1 cellular context compared by ENCODE assay signal in the genomic region with DNA sequence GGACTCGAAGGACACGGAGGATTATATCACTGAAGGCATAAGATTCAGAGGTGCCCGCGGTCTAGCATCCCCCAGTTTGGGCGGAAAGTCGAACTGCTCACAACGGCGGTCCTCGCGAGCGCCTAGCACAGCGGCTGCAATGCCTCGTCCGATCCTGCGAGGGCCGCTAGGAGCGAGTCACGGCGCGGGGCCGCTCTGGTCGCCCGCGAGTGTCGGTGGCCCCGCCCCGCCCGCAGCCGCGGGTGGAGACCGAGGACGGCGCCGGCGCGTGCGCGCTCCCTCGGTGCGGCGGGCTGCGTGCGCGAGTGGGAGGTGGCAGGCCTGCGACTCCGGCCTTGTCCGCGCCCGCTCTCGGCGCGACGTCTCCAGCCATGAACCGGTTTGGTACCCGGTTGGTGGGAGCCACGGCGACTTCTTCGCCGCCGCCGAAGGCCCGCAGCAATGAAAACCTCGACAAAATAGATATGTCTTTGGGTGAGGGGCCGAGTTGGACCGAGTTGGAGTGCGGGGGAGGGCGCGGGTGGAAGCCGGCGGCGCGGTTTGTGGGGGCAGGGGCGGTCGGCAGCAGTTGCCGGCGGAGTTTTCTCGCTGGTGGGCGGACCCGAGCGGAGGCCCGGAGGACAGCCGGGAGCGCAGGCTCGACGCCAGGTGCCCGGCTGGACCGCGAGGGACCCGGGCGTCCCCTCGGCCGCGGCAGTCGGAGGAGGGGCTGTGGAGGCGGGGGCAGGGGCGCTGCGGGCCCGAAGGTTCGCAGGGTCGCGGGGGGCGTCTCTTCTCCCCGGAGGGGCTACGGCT.
A peak's percentile ranks its signal among the peaks of the same experiment; 100 is the strongest.
TF ChIP-seq lines count a peak whose summit lies in the region.

A gene with protein sequence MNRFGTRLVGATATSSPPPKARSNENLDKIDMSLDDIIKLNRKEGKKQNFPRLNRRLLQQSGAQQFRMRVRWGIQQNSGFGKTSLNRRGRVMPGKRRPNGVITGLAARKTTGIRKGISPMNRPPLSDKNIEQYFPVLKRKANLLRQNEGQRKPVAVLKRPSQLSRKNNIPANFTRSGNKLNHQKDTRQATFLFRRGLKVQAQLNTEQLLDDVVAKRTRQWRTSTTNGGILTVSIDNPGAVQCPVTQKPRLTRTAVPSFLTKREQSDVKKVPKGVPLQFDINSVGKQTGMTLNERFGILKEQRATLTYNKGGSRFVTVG (plus strand): TSS at position 283 of the 795 bp plus-strand sequence. CDS start 89 bp downstream, at position 372.

TF ChIP-seq in K562, 482 proteins besides CTCF, POLR2A, EP300 and RAD21 (continued from another document and continues in another):
- TF ChIP-seq, protein P1, sequence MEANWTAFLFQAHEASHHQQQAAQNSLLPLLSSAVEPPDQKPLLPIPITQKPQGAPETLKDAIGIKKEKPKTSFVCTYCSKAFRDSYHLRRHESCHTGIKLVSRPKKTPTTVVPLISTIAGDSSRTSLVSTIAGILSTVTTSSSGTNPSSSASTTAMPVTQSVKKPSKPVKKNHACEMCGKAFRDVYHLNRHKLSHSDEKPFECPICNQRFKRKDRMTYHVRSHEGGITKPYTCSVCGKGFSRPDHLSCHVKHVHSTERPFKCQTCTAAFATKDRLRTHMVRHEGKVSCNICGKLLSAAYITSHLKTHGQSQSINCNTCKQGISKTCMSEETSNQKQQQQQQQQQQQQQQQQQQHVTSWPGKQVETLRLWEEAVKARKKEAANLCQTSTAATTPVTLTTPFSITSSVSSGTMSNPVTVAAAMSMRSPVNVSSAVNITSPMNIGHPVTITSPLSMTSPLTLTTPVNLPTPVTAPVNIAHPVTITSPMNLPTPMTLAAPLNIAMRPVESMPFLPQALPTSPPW (CRISPR knock-in tag; IDR thresholded peaks at IDR 0.05): peak; percentile 91
- TF ChIP-seq, protein P2, sequence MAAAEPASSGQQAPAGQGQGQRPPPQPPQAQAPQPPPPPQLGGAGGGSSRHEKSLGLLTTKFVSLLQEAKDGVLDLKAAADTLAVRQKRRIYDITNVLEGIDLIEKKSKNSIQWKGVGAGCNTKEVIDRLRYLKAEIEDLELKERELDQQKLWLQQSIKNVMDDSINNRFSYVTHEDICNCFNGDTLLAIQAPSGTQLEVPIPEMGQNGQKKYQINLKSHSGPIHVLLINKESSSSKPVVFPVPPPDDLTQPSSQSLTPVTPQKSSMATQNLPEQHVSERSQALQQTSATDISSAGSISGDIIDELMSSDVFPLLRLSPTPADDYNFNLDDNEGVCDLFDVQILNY (CRISPR knock-in tag; IDR thresholded peaks at IDR 0.05): no peak
- TF ChIP-seq HDAC3 (IDR thresholded peaks at IDR 0.05; ENCODE audit: borderline replicate concordance, partially characterized antibody) (no peak), ADNP (tag; IDR thresholded peaks at IDR 0.05) (no peak), HNRNPK (IDR thresholded peaks at IDR 0.05; ENCODE audit: low read depth, low read length, poor library complexity, severe bottlenecking) (no peak), ATF1 (CRISPR knock-in tag; IDR thresholded peaks at IDR 0.05) (no peak), ATF1 (tag; IDR thresholded peaks at IDR 0.05) (peak; percentile 76; the same call in 1 of the 2 replicates), SAFB2 (IDR thresholded peaks at IDR 0.05; ENCODE audit: borderline replicate concordance, low read depth, low read length, severe bottlenecking) (no peak), ZNF778 (CRISPR knock-in tag; IDR thresholded peaks at IDR 0.05) (no peak), MCM5 (IDR thresholded peaks at IDR 0.05; ENCODE audit: low read depth) (no peak), KLF16 (IDR thresholded peaks at IDR 0.05) (peak; percentile 33; the same call in 1 of the 2 replicates), ZNF431 (CRISPR knock-in tag; IDR thresholded peaks at IDR 0.05) (no peak), NEUROD1 (IDR thresholded peaks at IDR 0.05; ENCODE audit: borderline replicate concordance, low read depth, low read length, partially characterized antibody) (peak; percentile 3), RFX1 (IDR thresholded peaks at IDR 0.05) (no peak), COPS2 (conservative IDR thresholded peaks at IDR 0.05) (no peak), MEF2A (IDR thresholded peaks at IDR 0.05; ENCODE audit: control insufficient read depth, low read depth, low read length) (no peak), ZNF75A (CRISPR knock-in tag; IDR thresholded peaks at IDR 0.05) (no peak), MTF1 (CRISPR knock-in tag; IDR thresholded peaks at IDR 0.05; ENCODE audit: borderline replicate concordance) (no peak), RBFOX2 (IDR thresholded peaks at IDR 0.05; ENCODE audit: low read depth, low read length) (peak; percentile 90), POLR2AphosphoS2 (IDR thresholded peaks at IDR 0.05; ENCODE audit: low read length) (no peak), ZFPM2 (CRISPR knock-in tag; IDR thresholded peaks at IDR 0.05) (no peak), NR2C2 (CRISPR knock-in tag; IDR thresholded peaks at IDR 0.05) (0 out of 2 replicates have a peak, but pooled peaks have one; percentile 32), NR2C2 (tag; IDR thresholded peaks at IDR 0.05) (peak; percentile 19; the same call in 1 of the 2 replicates), RBM15 (IDR thresholded peaks at IDR 0.05; ENCODE audit: insufficient read depth, low read length) (no peak), KLF1 (tag; IDR thresholded peaks at IDR 0.05) (peak; percentile 81), NFYB (IDR thresholded peaks at IDR 0.05; ENCODE audit: extremely low read depth, insufficient read length) (no peak), LARP7 (IDR thresholded peaks at IDR 0.05) (no peak), PCBP2 (IDR thresholded peaks at IDR 0.05; ENCODE audit: low read depth, low read length, poor library complexity, severe bottlenecking) (no peak), JUN (IDR thresholded peaks at IDR 0.05; ENCODE audit: borderline replicate concordance, low read depth, low read length) (no peak; the same call in 1 of the 2 replicates), JUN (CRISPR knock-in tag; IDR thresholded peaks at IDR 0.05; ENCODE audit: borderline replicate concordance) (0 out of 2 replicates have a peak, but pooled peaks have one; percentile 39), GATAD2B (IDR thresholded peaks at IDR 0.05; ENCODE audit: borderline replicate concordance) (peak; percentile 99), LEF1 (IDR thresholded peaks at IDR 0.05) (no peak), TBL1XR1 (IDR thresholded peaks at IDR 0.05; ENCODE audit: low read length in 2 of 2) (no peak), TAL1 (IDR thresholded peaks at IDR 0.05) (no peak), HDAC6 (IDR thresholded peaks at IDR 0.05; ENCODE audit: low read depth, low read length) (no peak), HNRNPUL1 (IDR thresholded peaks at IDR 0.05; ENCODE audit: low read length) (no peak), EZH2 (IDR thresholded peaks at IDR 0.05; ENCODE audit: borderline replicate concordance, low read depth, low read length) (no peak), BRD4 (IDR thresholded peaks at IDR 0.05) (peak; percentile 76; the same call in 1 of the 2 replicates), JUND (IDR thresholded peaks at IDR 0.05; ENCODE audit: borderline replicate concordance, low read depth, low read length) (0 out of 2 replicates have a peak, but pooled peaks have one; percentile 13), JUND (tag; IDR thresholded peaks at IDR 0.05; ENCODE audit: borderline replicate concordance, low read depth, low read length) (no peak), CXXC5 (CRISPR knock-in tag; IDR thresholded peaks at IDR 0.05) (peak; percentile 95), BRCA1 (IDR thresholded peaks at IDR 0.05) (no peak), BRCA1 (CRISPR knock-in tag; IDR thresholded peaks at IDR 0.05) (no peak), CSDE1 (IDR thresholded peaks at IDR 0.05) (no peak), POLR3A (IDR thresholded peaks at IDR 0.05; ENCODE audit: borderline replicate concordance, extremely low read depth, insufficient read depth, insufficient read length) (no peak), ZNF224 (CRISPR knock-in tag; IDR thresholded peaks at IDR 0.05) (no peak)
- TF ChIP-seq, protein P3, sequence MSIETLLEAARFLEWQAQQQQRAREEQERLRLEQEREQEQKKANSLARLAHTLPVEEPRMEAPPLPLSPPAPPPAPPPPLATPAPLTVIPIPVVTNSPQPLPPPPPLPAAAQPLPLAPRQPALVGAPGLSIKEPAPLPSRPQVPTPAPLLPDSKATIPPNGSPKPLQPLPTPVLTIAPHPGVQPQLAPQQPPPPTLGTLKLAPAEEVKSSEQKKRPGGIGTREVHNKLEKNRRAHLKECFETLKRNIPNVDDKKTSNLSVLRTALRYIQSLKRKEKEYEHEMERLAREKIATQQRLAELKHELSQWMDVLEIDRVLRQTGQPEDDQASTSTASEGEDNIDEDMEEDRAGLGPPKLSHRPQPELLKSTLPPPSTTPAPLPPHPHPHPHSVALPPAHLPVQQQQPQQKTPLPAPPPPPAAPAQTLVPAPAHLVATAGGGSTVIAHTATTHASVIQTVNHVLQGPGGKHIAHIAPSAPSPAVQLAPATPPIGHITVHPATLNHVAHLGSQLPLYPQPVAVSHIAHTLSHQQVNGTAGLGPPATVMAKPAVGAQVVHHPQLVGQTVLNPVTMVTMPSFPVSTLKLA (conservative IDR thresholded peaks at IDR 0.05): peak in 1 of 2 experiments; percentile 55; a peak in 2 of 4 replicates
- TF ChIP-seq, protein P4, sequence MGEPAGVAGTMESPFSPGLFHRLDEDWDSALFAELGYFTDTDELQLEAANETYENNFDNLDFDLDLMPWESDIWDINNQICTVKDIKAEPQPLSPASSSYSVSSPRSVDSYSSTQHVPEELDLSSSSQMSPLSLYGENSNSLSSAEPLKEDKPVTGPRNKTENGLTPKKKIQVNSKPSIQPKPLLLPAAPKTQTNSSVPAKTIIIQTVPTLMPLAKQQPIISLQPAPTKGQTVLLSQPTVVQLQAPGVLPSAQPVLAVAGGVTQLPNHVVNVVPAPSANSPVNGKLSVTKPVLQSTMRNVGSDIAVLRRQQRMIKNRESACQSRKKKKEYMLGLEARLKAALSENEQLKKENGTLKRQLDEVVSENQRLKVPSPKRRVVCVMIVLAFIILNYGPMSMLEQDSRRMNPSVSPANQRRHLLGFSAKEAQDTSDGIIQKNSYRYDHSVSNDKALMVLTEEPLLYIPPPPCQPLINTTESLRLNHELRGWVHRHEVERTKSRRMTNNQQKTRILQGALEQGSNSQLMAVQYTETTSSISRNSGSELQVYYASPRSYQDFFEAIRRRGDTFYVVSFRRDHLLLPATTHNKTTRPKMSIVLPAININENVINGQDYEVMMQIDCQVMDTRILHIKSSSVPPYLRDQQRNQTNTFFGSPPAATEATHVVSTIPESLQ (CRISPR knock-in tag; IDR thresholded peaks at IDR 0.05): no peak; the same call in 1 of the 2 replicates
- TF ChIP-seq, protein P5, sequence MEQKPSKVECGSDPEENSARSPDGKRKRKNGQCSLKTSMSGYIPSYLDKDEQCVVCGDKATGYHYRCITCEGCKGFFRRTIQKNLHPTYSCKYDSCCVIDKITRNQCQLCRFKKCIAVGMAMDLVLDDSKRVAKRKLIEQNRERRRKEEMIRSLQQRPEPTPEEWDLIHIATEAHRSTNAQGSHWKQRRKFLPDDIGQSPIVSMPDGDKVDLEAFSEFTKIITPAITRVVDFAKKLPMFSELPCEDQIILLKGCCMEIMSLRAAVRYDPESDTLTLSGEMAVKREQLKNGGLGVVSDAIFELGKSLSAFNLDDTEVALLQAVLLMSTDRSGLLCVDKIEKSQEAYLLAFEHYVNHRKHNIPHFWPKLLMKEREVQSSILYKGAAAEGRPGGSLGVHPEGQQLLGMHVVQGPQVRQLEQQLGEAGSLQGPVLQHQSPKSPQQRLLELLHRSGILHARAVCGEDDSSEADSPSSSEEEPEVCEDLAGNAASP (IDR thresholded peaks at IDR 0.05): no peak
- TF ChIP-seq, protein P6, sequence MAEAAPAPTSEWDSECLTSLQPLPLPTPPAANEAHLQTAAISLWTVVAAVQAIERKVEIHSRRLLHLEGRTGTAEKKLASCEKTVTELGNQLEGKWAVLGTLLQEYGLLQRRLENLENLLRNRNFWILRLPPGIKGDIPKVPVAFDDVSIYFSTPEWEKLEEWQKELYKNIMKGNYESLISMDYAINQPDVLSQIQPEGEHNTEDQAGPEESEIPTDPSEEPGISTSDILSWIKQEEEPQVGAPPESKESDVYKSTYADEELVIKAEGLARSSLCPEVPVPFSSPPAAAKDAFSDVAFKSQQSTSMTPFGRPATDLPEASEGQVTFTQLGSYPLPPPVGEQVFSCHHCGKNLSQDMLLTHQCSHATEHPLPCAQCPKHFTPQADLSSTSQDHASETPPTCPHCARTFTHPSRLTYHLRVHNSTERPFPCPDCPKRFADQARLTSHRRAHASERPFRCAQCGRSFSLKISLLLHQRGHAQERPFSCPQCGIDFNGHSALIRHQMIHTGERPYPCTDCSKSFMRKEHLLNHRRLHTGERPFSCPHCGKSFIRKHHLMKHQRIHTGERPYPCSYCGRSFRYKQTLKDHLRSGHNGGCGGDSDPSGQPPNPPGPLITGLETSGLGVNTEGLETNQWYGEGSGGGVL (CRISPR knock-in tag; IDR thresholded peaks at IDR 0.05): no peak
- TF ChIP-seq, protein P7, sequence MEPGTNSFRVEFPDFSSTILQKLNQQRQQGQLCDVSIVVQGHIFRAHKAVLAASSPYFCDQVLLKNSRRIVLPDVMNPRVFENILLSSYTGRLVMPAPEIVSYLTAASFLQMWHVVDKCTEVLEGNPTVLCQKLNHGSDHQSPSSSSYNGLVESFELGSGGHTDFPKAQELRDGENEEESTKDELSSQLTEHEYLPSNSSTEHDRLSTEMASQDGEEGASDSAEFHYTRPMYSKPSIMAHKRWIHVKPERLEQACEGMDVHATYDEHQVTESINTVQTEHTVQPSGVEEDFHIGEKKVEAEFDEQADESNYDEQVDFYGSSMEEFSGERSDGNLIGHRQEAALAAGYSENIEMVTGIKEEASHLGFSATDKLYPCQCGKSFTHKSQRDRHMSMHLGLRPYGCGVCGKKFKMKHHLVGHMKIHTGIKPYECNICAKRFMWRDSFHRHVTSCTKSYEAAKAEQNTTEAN (CRISPR knock-in tag; IDR thresholded peaks at IDR 0.05): no peak
- TF ChIP-seq, protein P8, sequence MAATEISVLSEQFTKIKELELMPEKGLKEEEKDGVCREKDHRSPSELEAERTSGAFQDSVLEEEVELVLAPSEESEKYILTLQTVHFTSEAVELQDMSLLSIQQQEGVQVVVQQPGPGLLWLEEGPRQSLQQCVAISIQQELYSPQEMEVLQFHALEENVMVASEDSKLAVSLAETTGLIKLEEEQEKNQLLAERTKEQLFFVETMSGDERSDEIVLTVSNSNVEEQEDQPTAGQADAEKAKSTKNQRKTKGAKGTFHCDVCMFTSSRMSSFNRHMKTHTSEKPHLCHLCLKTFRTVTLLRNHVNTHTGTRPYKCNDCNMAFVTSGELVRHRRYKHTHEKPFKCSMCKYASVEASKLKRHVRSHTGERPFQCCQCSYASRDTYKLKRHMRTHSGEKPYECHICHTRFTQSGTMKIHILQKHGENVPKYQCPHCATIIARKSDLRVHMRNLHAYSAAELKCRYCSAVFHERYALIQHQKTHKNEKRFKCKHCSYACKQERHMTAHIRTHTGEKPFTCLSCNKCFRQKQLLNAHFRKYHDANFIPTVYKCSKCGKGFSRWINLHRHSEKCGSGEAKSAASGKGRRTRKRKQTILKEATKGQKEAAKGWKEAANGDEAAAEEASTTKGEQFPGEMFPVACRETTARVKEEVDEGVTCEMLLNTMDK (IDR thresholded peaks at IDR 0.05; ENCODE audit: borderline replicate concordance, insufficient read depth, low read depth, low read length, poor library complexity, severe bottlenecking): peak; percentile 68
- TF ChIP-seq, protein P9, sequence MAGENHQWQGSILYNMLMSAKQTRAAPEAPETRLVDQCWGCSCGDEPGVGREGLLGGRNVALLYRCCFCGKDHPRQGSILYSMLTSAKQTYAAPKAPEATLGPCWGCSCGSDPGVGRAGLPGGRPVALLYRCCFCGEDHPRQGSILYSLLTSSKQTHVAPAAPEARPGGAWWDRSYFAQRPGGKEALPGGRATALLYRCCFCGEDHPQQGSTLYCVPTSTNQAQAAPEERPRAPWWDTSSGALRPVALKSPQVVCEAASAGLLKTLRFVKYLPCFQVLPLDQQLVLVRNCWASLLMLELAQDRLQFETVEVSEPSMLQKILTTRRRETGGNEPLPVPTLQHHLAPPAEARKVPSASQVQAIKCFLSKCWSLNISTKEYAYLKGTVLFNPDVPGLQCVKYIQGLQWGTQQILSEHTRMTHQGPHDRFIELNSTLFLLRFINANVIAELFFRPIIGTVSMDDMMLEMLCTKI (IDR thresholded peaks at IDR 0.05; ENCODE audit: partially characterized antibody): no peak
